Comparison of ENCODE assay signal across 11 cellular contexts in genomic region chr17:7951143-7951792, GRCh38. TPM values are rescaled to one million over a fixed set of nuclear protein-coding genes. Genes with fewer than 3 reads are reported as not detected.
DNase-seq lines count a peak whose midpoint lies in the region; ATAC-seq, FAIRE-seq and TF ChIP-seq lines count a peak whose summit lies in the region.
"Had no signal": no experiment of that assay in that cellular context is flagged by ENCODE, and none has a peak within 500 bp of the region (broad histone marks: within the 10 kb centered on the region; RNA-seq: fewer than 3 reads in every experiment).

No MANE protein-coding gene starts in this region.

- TF ChIP-seq POLR2A in GM12891 (IDR thresholded peaks at IDR 0.05; ENCODE audit: low read depth, low read length): 0 out of 2 replicates have a peak, but pooled peaks have one; percentile 49

- H3K36me3 Mint-ChIP-seq in activated CD4-positive, alpha-beta memory T cell treated with anti-CD3 and anti-CD28 coated beads, Interleukin-2, amount 10 ng/mL, durations not matched to agents 7 days and 5 days (ENCODE audit: low read depth): peaks cover 45% of the 10 kb centered on the region
- H3K36me3 Mint-ChIP-seq in natural killer cell treated with Interleukin-12 subunit alpha and Interleukin-12 subunit beta and Interleukin-15 and Interleukin-18, amount 100 ng/mL, for 72 hours: peaks cover 22% of the 10 kb centered on the region
- H3K36me3 Mint-ChIP-seq in glutamatergic neuron (ENCODE audit: unreplicated experiment): no peaks in the 10 kb centered on the region

- intact Hi-C loops in posterior cingulate gyrus (cut with DNase I): no loop called here

- no peaks in the 10 kb centered on the region for H3K9me3 Mint-ChIP-seq in activated CD4-positive, alpha-beta memory T cell treated with anti-CD3 and anti-CD28 coated beads, Interleukin-2, amount 10 ng/mL, durations not matched to agents 7 days and 5 days
- no peaks in the 10 kb centered on the region for H3K9me3 Mint-ChIP-seq in natural killer cell treated with Interleukin-12 subunit alpha and Interleukin-12 subunit beta and Interleukin-15 and Interleukin-18, amount 100 ng/mL, for 72 hours
- H3K9me3 Mint-ChIP-seq in glutamatergic neuron (ENCODE audit: unreplicated experiment): peaks cover 1% of the 10 kb centered on the region

- no peaks in the 10 kb centered on the region for H3K9me3 ChIP-seq in MG63
- H3K9me3 ChIP-seq: testis had no signal

- POLR2A ChIA-PET in activated CD4-positive, alpha-beta memory T cell treated with anti-CD3 and anti-CD28 coated beads, Interleukin-2, amount 10 ng/mL, durations not matched to agents 7 days and 5 days (lab: Charles Lee): interaction anchor here (1.1 to 5.4 kb wide), 5 partner anchors 18 to 38 kb away, joined by 3 to 50 read pairs (median 4); partner anchors contain the start of genes CNTROB and TRAPPC1

- DNase-seq in GM12891 (ENCODE audit: insufficient read length, low spot score): peak; percentile 51
- peak; percentile 67 for DNase-seq in activated CD4-positive, alpha-beta memory T cell treated with anti-CD3 and anti-CD28 coated beads, Interleukin-2, amount 10 ng/mL, durations not matched to agents 7 days and 5 days
- no peak for DNase-seq in natural killer cell treated with Interleukin-12 subunit alpha and Interleukin-12 subunit beta and Interleukin-15 and Interleukin-18, amount 100 ng/mL, for 72 hours (ENCODE audit: low spot score)
- no peak for DNase-seq in glutamatergic neuron
- DNase-seq in posterior cingulate gyrus: no peak
- no peak for DNase-seq in MG63
- no peak for DNase-seq in NCI-H1694 treated with DMSO at 0.1 percent for 48 hours (lab: John Stamatoyannopoulos, UW)
- DNase-seq: NCI-H1092, testis had no signal

- H3K4me3 ChIP-seq in MG63: no peak overlapping the region
- H3K4me3 ChIP-seq: testis had no signal

- ATAC-seq in HG02571 (IDR thresholded peaks at IDR 0.05; ENCODE audit: unreplicated experiment): peak; percentile 59
- ATAC-seq in natural killer cell treated with Interleukin-12 subunit alpha and Interleukin-12 subunit beta and Interleukin-15 and Interleukin-18, amount 100 ng/mL, for 72 hours: peak; percentile 86 to 95

- CTCF ChIA-PET in activated CD4-positive, alpha-beta memory T cell treated with anti-CD3 and anti-CD28 coated beads, Interleukin-2, amount 10 ng/mL, durations not matched to agents 7 days and 5 days (lab: Charles Lee): interaction anchor here (0.7 to 0.9 kb wide), 2 partner anchors 30 to 38 kb away, joined by 3 read pairs; no protein-coding TSS in a partner anchor

- peaks cover 28% of the 10 kb centered on the region for H3K36me3 ChIP-seq in MG63

- H3K4me1 Mint-ChIP-seq in activated CD4-positive, alpha-beta memory T cell treated with anti-CD3 and anti-CD28 coated beads, Interleukin-2, amount 10 ng/mL, durations not matched to agents 7 days and 5 days: peaks cover 47% of the 10 kb centered on the region
- peaks cover 4 to 7% of the 10 kb centered on the region in 2 donors for H3K4me1 Mint-ChIP-seq in natural killer cell treated with Interleukin-12 subunit alpha and Interleukin-12 subunit beta and Interleukin-15 and Interleukin-18, amount 100 ng/mL, for 72 hours (ENCODE audit: low read depth in 2 of 2)
- H3K4me1 Mint-ChIP-seq in glutamatergic neuron (ENCODE audit: low read depth, unreplicated experiment): no peaks in the 10 kb centered on the region

- H3K4me3 Mint-ChIP-seq in activated CD4-positive, alpha-beta memory T cell treated with anti-CD3 and anti-CD28 coated beads, Interleukin-2, amount 10 ng/mL, durations not matched to agents 7 days and 5 days: peak overlapping the region; percentile 15
- peak overlapping the region; percentile 48 for H3K4me3 Mint-ChIP-seq in natural killer cell treated with Interleukin-12 subunit alpha and Interleukin-12 subunit beta and Interleukin-15 and Interleukin-18, amount 100 ng/mL, for 72 hours
- H3K4me3 Mint-ChIP-seq in glutamatergic neuron (ENCODE audit: unreplicated experiment): no peak overlapping the region

- FAIRE-seq in GM12891 (lab: Jason Lieb, UNC): peak; percentile 94

- no peaks in the 10 kb centered on the region for H3K27me3 ChIP-seq in MG63
- H3K27me3 ChIP-seq: testis had no signal

- H3K27me3 Mint-ChIP-seq in activated CD4-positive, alpha-beta memory T cell treated with anti-CD3 and anti-CD28 coated beads, Interleukin-2, amount 10 ng/mL, durations not matched to agents 7 days and 5 days: no peaks in the 10 kb centered on the region
- no peaks in the 10 kb centered on the region for H3K27me3 Mint-ChIP-seq in natural killer cell treated with Interleukin-12 subunit alpha and Interleukin-12 subunit beta and Interleukin-15 and Interleukin-18, amount 100 ng/mL, for 72 hours
- H3K27me3 Mint-ChIP-seq in glutamatergic neuron (ENCODE audit: unreplicated experiment): no peaks in the 10 kb centered on the region

- no peak for TF ChIP-seq CTCF in glutamatergic neuron (IDR thresholded peaks at IDR 0.05; ENCODE audit: partially characterized antibody, unreplicated experiment)

- H3K27ac Mint-ChIP-seq in activated CD4-positive, alpha-beta memory T cell treated with anti-CD3 and anti-CD28 coated beads, Interleukin-2, amount 10 ng/mL, durations not matched to agents 7 days and 5 days: peak overlapping the region; percentile 91
- H3K27ac Mint-ChIP-seq in natural killer cell treated with Interleukin-12 subunit alpha and Interleukin-12 subunit beta and Interleukin-15 and Interleukin-18, amount 100 ng/mL, for 72 hours: peak overlapping the region; percentile 65 to 84
- no peak overlapping the region for H3K27ac Mint-ChIP-seq in glutamatergic neuron (ENCODE audit: unreplicated experiment)

TF ChIP-seq in GM12891, 5 proteins besides CTCF, POLR2A, EP300 and RAD21:
- TF ChIP-seq TAF1 (IDR thresholded peaks at IDR 0.05; ENCODE audit: low read depth, low read length) (no peak), POU2F2 (IDR thresholded peaks at IDR 0.05; ENCODE audit: low read depth, low read length) (no peak), SPI1 (IDR thresholded peaks at IDR 0.05; ENCODE audit: low read depth, low read length) (no peak; the same call in 1 of the 2 replicates), POLR2AphosphoS5 (IDR thresholded peaks at IDR 0.05; ENCODE audit: low read depth, low read length) (no peak), PAX5 (IDR thresholded peaks at IDR 0.05; ENCODE audit: insufficient read depth, low read length, severe bottlenecking) (no peak)
TF ChIP-seq in GM12891: peak in this region for 0.

RNA-seq across cellular contexts. Expression of gene CNTROB, which starts 19.3 kb away (rescaled TPM):
- polyA plus RNA-seq in GM12891 (2012; ENCODE audit: low read depth, missing spikeins): 22.8 TPM
- total RNA-seq in activated CD4-positive, alpha-beta memory T cell treated with anti-CD3 and anti-CD28 coated beads, Interleukin-2, amount 10 ng/mL, durations not matched to agents 7 days and 5 days: 10 to 100 TPM; 58.8 to 64.6 TPM
- 10 to 100 TPM; 32.6 to 74.6 TPM for total RNA-seq in natural killer cell treated with Interleukin-12 subunit alpha and Interleukin-12 subunit beta and Interleukin-15 and Interleukin-18, amount 100 ng/mL, for 72 hours
- 55.7 TPM for total RNA-seq in glutamatergic neuron (ENCODE audit: unreplicated experiment)
- total RNA-seq in MG63 (2014; rRNA removed; shearing (Covaris generic); ENCODE audit: low replicate concordance): 29.5 and 39.9 TPM in 2 replicates

RNA-seq across cellular contexts. Expression of gene TRAPPC1, which starts 19.5 kb away (rescaled TPM):
- 216 TPM for polyA plus RNA-seq in GM12891 (2012; ENCODE audit: low read depth, missing spikeins)
- total RNA-seq in activated CD4-positive, alpha-beta memory T cell treated with anti-CD3 and anti-CD28 coated beads, Interleukin-2, amount 10 ng/mL, durations not matched to agents 7 days and 5 days: 100 to 1,000 TPM; 238 to 244 TPM
- 100 to 1,000 TPM; 162 to 217 TPM for total RNA-seq in natural killer cell treated with Interleukin-12 subunit alpha and Interleukin-12 subunit beta and Interleukin-15 and Interleukin-18, amount 100 ng/mL, for 72 hours
- 214 TPM for total RNA-seq in glutamatergic neuron (ENCODE audit: unreplicated experiment)
- total RNA-seq in MG63 (2014; rRNA removed; shearing (Covaris generic); ENCODE audit: low replicate concordance): 3.8 and 4.5 TPM in 2 replicates

RNA-seq across cellular contexts. Expression of gene KCNAB3, which starts 21.6 kb away (rescaled TPM):
- polyA plus RNA-seq in GM12891 (2012; ENCODE audit: low read depth, missing spikeins): 2.3 TPM
- total RNA-seq in activated CD4-positive, alpha-beta memory T cell treated with anti-CD3 and anti-CD28 coated beads, Interleukin-2, amount 10 ng/mL, durations not matched to agents 7 days and 5 days: 1 to 10 TPM; 7.7 to 8.4 TPM
- 10 to 100 TPM in 1 of 2 donors, 1 to 10 TPM in 1; 8.9 to 14.6 TPM for total RNA-seq in natural killer cell treated with Interleukin-12 subunit alpha and Interleukin-12 subunit beta and Interleukin-15 and Interleukin-18, amount 100 ng/mL, for 72 hours
- 12.3 TPM for total RNA-seq in glutamatergic neuron (ENCODE audit: unreplicated experiment)
- total RNA-seq in MG63 (2014; rRNA removed; shearing (Covaris generic); ENCODE audit: low replicate concordance): not detected in 2 replicates

RNA-seq across cellular contexts. Expression of gene RNF227, which starts 35.2 kb away (rescaled TPM):
- 1.9 TPM for polyA plus RNA-seq in GM12891 (2012; ENCODE audit: low read depth, missing spikeins)
- total RNA-seq in activated CD4-positive, alpha-beta memory T cell treated with anti-CD3 and anti-CD28 coated beads, Interleukin-2, amount 10 ng/mL, durations not matched to agents 7 days and 5 days: 1 to 10 TPM; 3.6 to 3.7 TPM
- total RNA-seq in natural killer cell treated with Interleukin-12 subunit alpha and Interleukin-12 subunit beta and Interleukin-15 and Interleukin-18, amount 100 ng/mL, for 72 hours: 1 to 10 TPM; 2.5 to 4.7 TPM
- 0.49 TPM for total RNA-seq in glutamatergic neuron (ENCODE audit: unreplicated experiment)
- 0.15 and 1.6 TPM in 2 replicates for total RNA-seq in MG63 (2014; rRNA removed; shearing (Covaris generic); ENCODE audit: low replicate concordance)

RNA-seq across cellular contexts. Expression of gene GUCY2D, which starts 51.1 kb away (rescaled TPM):
- polyA plus RNA-seq in GM12891 (2012; ENCODE audit: low read depth, missing spikeins): not detected
- not detected for total RNA-seq in activated CD4-positive, alpha-beta memory T cell treated with anti-CD3 and anti-CD28 coated beads, Interleukin-2, amount 10 ng/mL, durations not matched to agents 7 days and 5 days
- total RNA-seq in natural killer cell treated with Interleukin-12 subunit alpha and Interleukin-12 subunit beta and Interleukin-15 and Interleukin-18, amount 100 ng/mL, for 72 hours: not detected
- not detected for total RNA-seq in glutamatergic neuron (ENCODE audit: unreplicated experiment)
- 0.23 TPM in 1 of 2 replicates, not detected in the other for total RNA-seq in MG63 (2014; rRNA removed; shearing (Covaris generic); ENCODE audit: low replicate concordance)
- total RNA-seq: renal cortical epithelial cell had no signal

Comparison
In these comparisons a context has a peak if more than half of its experiments do, and no peak if none do; other contexts are left out.
1. DNase-seq: peak in GM12891 (single experiment) and activated CD4-positive, alpha-beta memory T cell treated with anti-CD3 and anti-CD28 coated beads, Interleukin-2, amount 10 ng/mL, durations not matched to agents 7 days and 5 days (single experiment); none in natural killer cell treated with Interleukin-12 subunit alpha and Interleukin-12 subunit beta and Interleukin-15 and Interleukin-18, amount 100 ng/mL, for 72 hours (single experiment), glutamatergic neuron (single experiment), posterior cingulate gyrus (0 of 10), MG63 (single experiment) and NCI-H1694 treated with DMSO at 0.1 percent for 48 hours (single experiment).
2. RNA of gene TRAPPC1, which starts 19.5 kb away (total RNA-seq): 238 to 244 TPM in activated CD4-positive, alpha-beta memory T cell treated with anti-CD3 and anti-CD28 coated beads, Interleukin-2, amount 10 ng/mL, durations not matched to agents 7 days and 5 days, 162 to 217 TPM in natural killer cell treated with Interleukin-12 subunit alpha and Interleukin-12 subunit beta and Interleukin-15 and Interleukin-18, amount 100 ng/mL, for 72 hours and 214 TPM in glutamatergic neuron (single experiment); 3.8 to 4.5 TPM in MG63; every median in the first group is over 10 times any median in the second.